16 cellular contexts compared by ENCODE assay signal in genomic region chr6:132234356-132234755, GRCh38.
DNase-seq lines count a peak whose midpoint lies in the region; ATAC-seq and TF ChIP-seq lines count a peak whose summit lies in the region.
"Had no signal": no experiment of that assay in that cellular context is flagged by ENCODE, and none has a peak within 500 bp of the region (broad histone marks: within the 10 kb centered on the region; RNA-seq: fewer than 3 reads in every experiment).

No MANE protein-coding gene starts in this region.

- 0% methylated on average over 2 of the region's 2 CpGs for WGBS in mammary epithelial cell (ENCODE audit: low coverage, missing lambda C conversion rate)

- dilution Hi-C loops in mammary epithelial cell (cut with HindIII; ENCODE audit: low sequenced_read_pairs) = no loop called here

- peak overlapping the region; percentile 7 for H3K27ac ChIP-seq in mammary epithelial cell (ENCODE audit: insufficient read depth, low read depth, low read length)
- no peak overlapping the region for H3K27ac ChIP-seq in RWPE2 (ENCODE audit: poor library complexity, severe bottlenecking)
- H3K27ac ChIP-seq in foreskin keratinocyte = no peak overlapping the region
- no peak overlapping the region for H3K27ac ChIP-seq in A673 (ENCODE audit: low read depth, low read length, poor library complexity, severe bottlenecking)
- H3K27ac ChIP-seq: 22Rv1; A549; BLaER1 treated with 17β-estradiol and CSF1 and Interleukin-3, amounts not matched to agents 10 nM and 100 nM had no signal

- H3K9me3 Mint-ChIP-seq in MCF 10A (ENCODE audit: unreplicated experiment) = no peaks in the 10 kb centered on the region
- H3K9me3 Mint-ChIP-seq in activated T-cell treated with anti-CD3 and anti-CD28 coated beads, Interleukin-2, amount 50 U/mL, for 24 hours = no peaks in the 10 kb centered on the region
- H3K9me3 Mint-ChIP-seq in CD14-positive monocyte = no peaks in the 10 kb centered on the region
- H3K9me3 Mint-ChIP-seq: CD4-positive, CD25-positive, alpha-beta regulatory T cell; H9 had no signal

- intact Hi-C loops in mammary epithelial cell (cut with micrococcal nuclease) (no loop called here), MCF 10A (cut with micrococcal nuclease) (no loop called here), CD14-positive monocyte (cut with micrococcal nuclease) (no loop called here), A673 (cut with micrococcal nuclease; ENCODE audit: unreplicated experiment) (no loop called here)

- no peaks in the 10 kb centered on the region for H4K20me1 ChIP-seq in mammary epithelial cell (ENCODE audit: insufficient read depth, low read length)
- H4K20me1 ChIP-seq: BLaER1 treated with 17β-estradiol and CSF1 and Interleukin-3, amounts not matched to agents 10 nM and 100 nM had no signal

- peak overlapping the region; percentile 40 for H3K4me2 ChIP-seq in mammary epithelial cell (ENCODE audit: insufficient read depth, low read depth, low read length)
- H3K4me2 ChIP-seq: A549 had no signal

- DNase-seq in mammary epithelial cell = peak; percentile 58
- no peak for DNase-seq in MCF 10A (ENCODE audit: unreplicated experiment)
- DNase-seq in RWPE2 (ENCODE audit: low spot score) = no peak
- DNase-seq in foreskin keratinocyte = peak; percentile 58 to 76
- no peak for DNase-seq in activated T-cell treated with anti-CD3 and anti-CD28 coated beads, Interleukin-2, amount 50 U/mL, for 24 hours
- DNase-seq in CD14-positive monocyte (ENCODE audit: low spot score) = no peak
- DNase-seq in stimulated activated naive CD4-positive, alpha-beta T cell treated with Interleukin-2 at 50 U/mL for 16 hours (lab: John Stamatoyannopoulos, UW) = no peak
- DNase-seq in A673 (ENCODE audit: low spot score) = no peak
- DNase-seq: Caco-2; CD4-positive, CD25-positive, alpha-beta regulatory T cell; CD8-positive, alpha-beta memory T cell; GF-D8; H9 had no signal

- H3K27me3 Mint-ChIP-seq in MCF 10A (ENCODE audit: insufficient read depth, unreplicated experiment) (no peaks in the 10 kb centered on the region), CD14-positive monocyte (ENCODE audit: low read depth in 3 of 3) (peaks cover 0 to 9% (median 0%) of the 10 kb centered on the region in 3 donors)
- H3K27me3 Mint-ChIP-seq in activated T-cell treated with anti-CD3 and anti-CD28 coated beads, Interleukin-2, amount 50 U/mL, for 24 hours = peaks cover 22% of the 10 kb centered on the region

- CTCF ChIA-PET in mammary epithelial cell (lab: Charles Lee; ENCODE audit: low non-redundant PET) = no interaction called here
- CTCF ChIA-PET in MCF 10A (lab: Yijun Ruan, JAX) = no interaction called here
- CTCF ChIA-PET in A673 (lab: Charles Lee) = interaction anchor here (1.1 kb wide), 1 partner anchor 46 kb away, joined by 3 read pairs; no protein-coding TSS in a partner anchor

- no peaks in the 10 kb centered on the region for H3K4me1 Mint-ChIP-seq in MCF 10A (ENCODE audit: insufficient read depth, unreplicated experiment)
- H3K4me1 Mint-ChIP-seq in activated T-cell treated with anti-CD3 and anti-CD28 coated beads, Interleukin-2, amount 50 U/mL, for 24 hours (ENCODE audit: low read depth) = no peaks in the 10 kb centered on the region
- no peaks in the 10 kb centered on the region for H3K4me1 Mint-ChIP-seq in CD14-positive monocyte
- H3K4me1 Mint-ChIP-seq: CD4-positive, CD25-positive, alpha-beta regulatory T cell; CD8-positive, alpha-beta memory T cell had no signal

- H3K36me3 ChIP-seq in mammary epithelial cell (ENCODE audit: insufficient read depth, low read length) = no peaks in the 10 kb centered on the region
- no peaks in the 10 kb centered on the region for H3K36me3 ChIP-seq in RWPE2 (ENCODE audit: low read depth)
- no peaks in the 10 kb centered on the region for H3K36me3 ChIP-seq in A673 (ENCODE audit: insufficient read depth, low read length, poor library complexity, severe bottlenecking)
- H3K36me3 ChIP-seq: BLaER1 treated with 17β-estradiol and CSF1 and Interleukin-3, amounts not matched to agents 10 nM and 100 nM had no signal

- ATAC-seq in RWPE2 (ENCODE audit: low read depth) (peak; percentile 25; the same call in 1 of the 3 replicates), foreskin keratinocyte (peak; percentile 32)
- ATAC-seq: A549 had no signal

- H3K4me1 ChIP-seq in mammary epithelial cell (ENCODE audit: insufficient read depth, low read length) (peaks cover 23% of the 10 kb centered on the region), RWPE2 (ENCODE audit: insufficient read depth, poor library complexity, severe bottlenecking) (peaks cover 9% of the 10 kb centered on the region), foreskin keratinocyte (peaks cover 20% of the 10 kb centered on the region), A673 (ENCODE audit: insufficient read depth, low read length, poor library complexity, severe bottlenecking) (no peaks in the 10 kb centered on the region)
- H3K4me1 ChIP-seq: A549, Caco-2 had no signal

- H3K27ac Mint-ChIP-seq in MCF 10A (ENCODE audit: low read depth, unreplicated experiment) (no peak overlapping the region), CD14-positive monocyte (no peak overlapping the region)
- H3K27ac Mint-ChIP-seq in activated T-cell treated with anti-CD3 and anti-CD28 coated beads, Interleukin-2, amount 50 U/mL, for 24 hours = no peak overlapping the region
- H3K27ac Mint-ChIP-seq: CD4-positive, CD25-positive, alpha-beta regulatory T cell; CD8-positive, alpha-beta memory T cell; H9 had no signal

- H3K36me3 Mint-ChIP-seq in MCF 10A (ENCODE audit: insufficient read depth, unreplicated experiment) (peaks cover 6% of the 10 kb centered on the region), CD14-positive monocyte (no peaks in the 10 kb centered on the region)
- H3K36me3 Mint-ChIP-seq in activated T-cell treated with anti-CD3 and anti-CD28 coated beads, Interleukin-2, amount 50 U/mL, for 24 hours (ENCODE audit: low read depth) = no peaks in the 10 kb centered on the region
- H3K36me3 Mint-ChIP-seq: CD4-positive, CD25-positive, alpha-beta regulatory T cell; CD8-positive, alpha-beta memory T cell had no signal

- POLR2A ChIA-PET in MCF 10A (lab: Yijun Ruan, JAX) = interaction anchor here (0.7 kb wide), 1 partner anchor 13 kb away, joined by 3 read pairs; no protein-coding TSS in a partner anchor
- POLR2A ChIA-PET in A673 (lab: Charles Lee; ENCODE audit: low non-redundant PET) = no interaction called here

- H3K4me3 ChIP-seq in mammary epithelial cell (replicated peaks in 1 of 3; ENCODE audit: insufficient read depth in 1 of 3, low read depth in 2 of 3, low read length in 3 of 3) (no peak overlapping the region), RWPE2 (ENCODE audit: severe bottlenecking) (no peak overlapping the region), A673 (ENCODE audit: low read depth, low read length, poor library complexity, severe bottlenecking) (no peak overlapping the region)
- H3K4me3 ChIP-seq: A549; BLaER1 treated with 17β-estradiol and CSF1 and Interleukin-3, amounts not matched to agents 10 nM and 100 nM had no signal

- no peak overlapping the region for H3K4me3 Mint-ChIP-seq in MCF 10A (ENCODE audit: unreplicated experiment)
- no peak overlapping the region for H3K4me3 Mint-ChIP-seq in activated T-cell treated with anti-CD3 and anti-CD28 coated beads, Interleukin-2, amount 50 U/mL, for 24 hours
- no peak overlapping the region for H3K4me3 Mint-ChIP-seq in CD14-positive monocyte
- H3K4me3 Mint-ChIP-seq: CD4-positive, CD25-positive, alpha-beta regulatory T cell; CD8-positive, alpha-beta memory T cell; H9 had no signal

- BruUV-seq in mammary epithelial cell (replicated peaks; lab: Mats Ljungman, UMichigan) (no TSS peak), MCF 10A (replicated peaks; lab: Mats Ljungman, UMichigan) (no TSS peak), A673 (replicated peaks; lab: Mats Ljungman, UMichigan) (no TSS peak)

- TF ChIP-seq CTCF in mammary epithelial cell (conservative IDR thresholded peaks at IDR 0.05 in 1 of 2, IDR thresholded peaks at IDR 0.05 in 1 of 2; ENCODE audit: extremely low read depth in 1 of 2, insufficient read depth in 1 of 2, low read depth in 1 of 2, low read length in 2 of 2) (no peak), MCF 10A (IDR thresholded peaks at IDR 0.05; ENCODE audit: unreplicated experiment) (no peak), RWPE2 (IDR thresholded peaks at IDR 0.05; ENCODE audit: poor library complexity, severe bottlenecking) (no peak), foreskin keratinocyte (conservative IDR thresholded peaks at IDR 0.05) (no peak), CD14-positive monocyte (IDR thresholded peaks at IDR 0.05) (no peak), A673 (conservative IDR thresholded peaks at IDR 0.05; ENCODE audit: low read depth, low read length) (no peak)

- H3K27me3 ChIP-seq in mammary epithelial cell (ENCODE audit: insufficient read depth, low read length) (no peaks in the 10 kb centered on the region), RWPE2 (ENCODE audit: insufficient read depth, poor library complexity, severe bottlenecking) (peaks cover 2% of the 10 kb centered on the region), foreskin keratinocyte (no peaks in the 10 kb centered on the region), A673 (replicated peaks; ENCODE audit: insufficient read depth, low read depth, low read length, poor library complexity) (peaks cover 22% of the 10 kb centered on the region)
- H3K27me3 ChIP-seq: BLaER1 treated with 17β-estradiol and CSF1 and Interleukin-3, amounts not matched to agents 10 nM and 100 nM had no signal

- peak overlapping the region; percentile 36 for H2AFZ ChIP-seq in mammary epithelial cell (ENCODE audit: low read depth, low read length)

- no peaks in the 10 kb centered on the region for H3K79me2 ChIP-seq in mammary epithelial cell (ENCODE audit: insufficient read depth, low read length)

- no peak overlapping the region for H3K9ac ChIP-seq in mammary epithelial cell (ENCODE audit: insufficient read depth, low read length)
- H3K9ac ChIP-seq: BLaER1 treated with 17β-estradiol and CSF1 and Interleukin-3, amounts not matched to agents 10 nM and 100 nM had no signal

- H3K9me3 ChIP-seq in mammary epithelial cell (replicated peaks; ENCODE audit: insufficient read depth, low read length) = no peaks in the 10 kb centered on the region
- H3K9me3 ChIP-seq in RWPE2 (ENCODE audit: severe bottlenecking) = no peaks in the 10 kb centered on the region
- no peaks in the 10 kb centered on the region for H3K9me3 ChIP-seq in A673 (ENCODE audit: low read depth, low read length, poor library complexity, severe bottlenecking)
- H3K9me3 ChIP-seq: A549; BLaER1 treated with 17β-estradiol and CSF1 and Interleukin-3, amounts not matched to agents 10 nM and 100 nM; Caco-2 had no signal

- in situ Hi-C loops in mammary epithelial cell (cut with MboI; ENCODE audit: low sequenced_read_pairs in 2 of 2) = no loop called here

Comparison
In these comparisons a context has a peak if more than half of its experiments do, and no peak if none do; other contexts are left out.
1. DNase-seq: peak in mammary epithelial cell (single experiment) and foreskin keratinocyte (2 of 2); none in MCF 10A (single experiment), RWPE2 (single experiment), activated T-cell treated with anti-CD3 and anti-CD28 coated beads, Interleukin-2, amount 50 U/mL, for 24 hours (single experiment), CD14-positive monocyte (single experiment), stimulated activated naive CD4-positive, alpha-beta T cell treated with Interleukin-2 at 50 U/mL for 16 hours (single experiment) and A673 (single experiment).